ENCODE assay signal across 1 cellular context in the genomic region with DNA sequence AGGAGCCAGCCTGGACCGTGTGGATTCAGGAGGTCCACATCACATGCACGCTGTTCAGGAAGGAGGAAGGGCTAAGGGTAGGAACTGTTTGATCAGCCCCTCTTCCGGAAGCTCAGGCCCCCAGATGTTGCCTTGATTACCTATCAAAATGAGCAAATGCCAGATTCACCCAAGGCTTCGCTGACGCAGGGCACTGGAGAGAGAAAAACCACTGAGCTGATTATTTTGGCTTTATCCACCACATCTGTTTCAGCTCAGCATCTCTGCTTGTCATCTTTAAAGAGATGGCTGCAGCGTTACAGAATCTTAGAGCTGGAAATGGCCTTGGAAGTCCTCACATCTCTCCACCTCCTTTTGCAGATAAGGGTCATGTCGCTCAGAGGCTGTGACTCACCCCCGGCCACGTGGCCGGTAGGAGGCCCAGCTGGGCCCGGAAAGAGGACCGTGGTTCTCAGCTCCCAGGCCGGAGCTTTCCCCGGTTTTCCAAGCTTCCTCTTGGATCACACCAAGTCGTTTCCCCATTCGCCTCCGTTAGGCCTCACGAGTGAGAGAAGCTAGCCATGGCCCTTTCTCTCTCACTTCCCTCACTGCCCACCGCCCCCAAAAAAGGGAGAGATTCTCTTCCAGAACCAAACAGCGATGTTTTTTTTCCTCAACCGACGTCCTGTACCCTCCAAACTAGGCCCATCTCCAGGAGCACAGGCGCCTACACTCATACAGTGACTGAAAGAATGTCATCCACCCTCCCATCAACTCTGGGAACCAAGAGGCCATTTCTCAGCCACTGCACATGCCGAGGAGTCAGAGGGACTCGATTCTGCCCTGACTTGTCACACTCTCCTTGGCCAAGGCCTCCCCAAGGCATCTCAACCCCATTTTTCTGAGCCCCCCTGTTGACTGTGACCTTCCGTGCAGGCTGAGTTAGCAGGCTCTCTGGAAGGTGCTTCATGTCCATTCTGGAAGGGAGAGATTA.
TF ChIP-seq lines count a peak whose summit lies in the region.

No MANE protein-coding gene starts in this region.

TF ChIP-seq in K562, 482 proteins besides CTCF, POLR2A, EP300 and RAD21 (continued from another document and continues in another):
- TF ChIP-seq, protein P1, sequence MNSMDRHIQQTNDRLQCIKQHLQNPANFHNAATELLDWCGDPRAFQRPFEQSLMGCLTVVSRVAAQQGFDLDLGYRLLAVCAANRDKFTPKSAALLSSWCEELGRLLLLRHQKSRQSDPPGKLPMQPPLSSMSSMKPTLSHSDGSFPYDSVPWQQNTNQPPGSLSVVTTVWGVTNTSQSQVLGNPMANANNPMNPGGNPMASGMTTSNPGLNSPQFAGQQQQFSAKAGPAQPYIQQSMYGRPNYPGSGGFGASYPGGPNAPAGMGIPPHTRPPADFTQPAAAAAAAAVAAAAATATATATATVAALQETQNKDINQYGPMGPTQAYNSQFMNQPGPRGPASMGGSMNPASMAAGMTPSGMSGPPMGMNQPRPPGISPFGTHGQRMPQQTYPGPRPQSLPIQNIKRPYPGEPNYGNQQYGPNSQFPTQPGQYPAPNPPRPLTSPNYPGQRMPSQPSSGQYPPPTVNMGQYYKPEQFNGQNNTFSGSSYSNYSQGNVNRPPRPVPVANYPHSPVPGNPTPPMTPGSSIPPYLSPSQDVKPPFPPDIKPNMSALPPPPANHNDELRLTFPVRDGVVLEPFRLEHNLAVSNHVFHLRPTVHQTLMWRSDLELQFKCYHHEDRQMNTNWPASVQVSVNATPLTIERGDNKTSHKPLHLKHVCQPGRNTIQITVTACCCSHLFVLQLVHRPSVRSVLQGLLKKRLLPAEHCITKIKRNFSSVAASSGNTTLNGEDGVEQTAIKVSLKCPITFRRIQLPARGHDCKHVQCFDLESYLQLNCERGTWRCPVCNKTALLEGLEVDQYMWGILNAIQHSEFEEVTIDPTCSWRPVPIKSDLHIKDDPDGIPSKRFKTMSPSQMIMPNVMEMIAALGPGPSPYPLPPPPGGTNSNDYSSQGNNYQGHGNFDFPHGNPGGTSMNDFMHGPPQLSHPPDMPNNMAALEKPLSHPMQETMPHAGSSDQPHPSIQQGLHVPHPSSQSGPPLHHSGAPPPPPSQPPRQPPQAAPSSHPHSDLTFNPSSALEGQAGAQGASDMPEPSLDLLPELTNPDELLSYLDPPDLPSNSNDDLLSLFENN (IDR thresholded peaks at IDR 0.05; ENCODE audit: low read depth in 2 of 2, low read length in 2 of 2): no peak
- TF ChIP-seq, protein P2, sequence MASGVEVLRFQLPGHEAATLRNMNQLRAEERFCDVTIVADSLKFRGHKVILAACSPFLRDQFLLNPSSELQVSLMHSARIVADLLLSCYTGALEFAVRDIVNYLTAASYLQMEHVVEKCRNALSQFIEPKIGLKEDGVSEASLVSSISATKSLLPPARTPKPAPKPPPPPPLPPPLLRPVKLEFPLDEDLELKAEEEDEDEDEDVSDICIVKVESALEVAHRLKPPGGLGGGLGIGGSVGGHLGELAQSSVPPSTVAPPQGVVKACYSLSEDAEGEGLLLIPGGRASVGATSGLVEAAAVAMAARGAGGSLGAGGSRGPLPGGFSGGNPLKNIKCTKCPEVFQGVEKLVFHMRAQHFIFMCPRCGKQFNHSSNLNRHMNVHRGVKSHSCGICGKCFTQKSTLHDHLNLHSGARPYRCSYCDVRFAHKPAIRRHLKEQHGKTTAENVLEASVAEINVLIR (CRISPR knock-in tag; IDR thresholded peaks at IDR 0.05): no peak
- no peak for TF ChIP-seq MYNN (IDR thresholded peaks at IDR 0.05)
- TF ChIP-seq MYNN (CRISPR knock-in tag; IDR thresholded peaks at IDR 0.05): no peak
- TF ChIP-seq NFATC3 (IDR thresholded peaks at IDR 0.05): no peak
- peak in 1 of 2 experiments; percentile 48; a peak in 1 of 3 replicates for TF ChIP-seq CBX3 (IDR thresholded peaks at IDR 0.05; ENCODE audit: borderline replicate concordance in 1 of 2, low read length in 2 of 2)
- no peak for TF ChIP-seq C11orf30 (IDR thresholded peaks at IDR 0.05; ENCODE audit: low read depth)
- TF ChIP-seq ZNF699 (CRISPR knock-in tag; IDR thresholded peaks at IDR 0.05; ENCODE audit: insufficient replicate concordance): no peak
- TF ChIP-seq ZNF384 (IDR thresholded peaks at IDR 0.05; ENCODE audit: low read depth, low read length): no peak
- no peak for TF ChIP-seq TCF7 (IDR thresholded peaks at IDR 0.05; ENCODE audit: borderline replicate concordance)
- no peak for TF ChIP-seq CBX1 (IDR thresholded peaks at IDR 0.05; ENCODE audit: low read depth)
- TF ChIP-seq ZNF717 (CRISPR knock-in tag; IDR thresholded peaks at IDR 0.05): no peak
- TF ChIP-seq ZNF507 (tag; conservative IDR thresholded peaks at IDR 0.05): no peak
- TF ChIP-seq, protein P3, sequence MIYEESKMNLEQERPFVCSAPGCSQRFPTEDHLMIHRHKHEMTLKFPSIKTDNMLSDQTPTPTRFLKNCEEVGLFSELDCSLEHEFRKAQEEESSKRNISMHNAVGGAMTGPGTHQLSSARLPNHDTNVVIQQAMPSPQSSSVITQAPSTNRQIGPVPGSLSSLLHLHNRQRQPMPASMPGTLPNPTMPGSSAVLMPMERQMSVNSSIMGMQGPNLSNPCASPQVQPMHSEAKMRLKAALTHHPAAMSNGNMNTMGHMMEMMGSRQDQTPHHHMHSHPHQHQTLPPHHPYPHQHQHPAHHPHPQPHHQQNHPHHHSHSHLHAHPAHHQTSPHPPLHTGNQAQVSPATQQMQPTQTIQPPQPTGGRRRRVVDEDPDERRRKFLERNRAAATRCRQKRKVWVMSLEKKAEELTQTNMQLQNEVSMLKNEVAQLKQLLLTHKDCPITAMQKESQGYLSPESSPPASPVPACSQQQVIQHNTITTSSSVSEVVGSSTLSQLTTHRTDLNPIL (CRISPR knock-in tag; IDR thresholded peaks at IDR 0.05): no peak
- no peak for TF ChIP-seq ZNF354B (CRISPR knock-in tag; IDR thresholded peaks at IDR 0.05)
- no peak for TF ChIP-seq TRIM28 (IDR thresholded peaks at IDR 0.05)
- TF ChIP-seq, protein P4, sequence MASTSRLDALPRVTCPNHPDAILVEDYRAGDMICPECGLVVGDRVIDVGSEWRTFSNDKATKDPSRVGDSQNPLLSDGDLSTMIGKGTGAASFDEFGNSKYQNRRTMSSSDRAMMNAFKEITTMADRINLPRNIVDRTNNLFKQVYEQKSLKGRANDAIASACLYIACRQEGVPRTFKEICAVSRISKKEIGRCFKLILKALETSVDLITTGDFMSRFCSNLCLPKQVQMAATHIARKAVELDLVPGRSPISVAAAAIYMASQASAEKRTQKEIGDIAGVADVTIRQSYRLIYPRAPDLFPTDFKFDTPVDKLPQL (IDR thresholded peaks at IDR 0.05; ENCODE audit: extremely low read depth, insufficient read length): no peak
- no peak for TF ChIP-seq CHCHD3 (CRISPR knock-in tag; IDR thresholded peaks at IDR 0.05)
- TF ChIP-seq ZNF324 (CRISPR knock-in tag; IDR thresholded peaks at IDR 0.05): no peak
- TF ChIP-seq ESRRB (CRISPR knock-in tag; IDR thresholded peaks at IDR 0.05; ENCODE audit: borderline replicate concordance): no peak
- TF ChIP-seq, protein P5, sequence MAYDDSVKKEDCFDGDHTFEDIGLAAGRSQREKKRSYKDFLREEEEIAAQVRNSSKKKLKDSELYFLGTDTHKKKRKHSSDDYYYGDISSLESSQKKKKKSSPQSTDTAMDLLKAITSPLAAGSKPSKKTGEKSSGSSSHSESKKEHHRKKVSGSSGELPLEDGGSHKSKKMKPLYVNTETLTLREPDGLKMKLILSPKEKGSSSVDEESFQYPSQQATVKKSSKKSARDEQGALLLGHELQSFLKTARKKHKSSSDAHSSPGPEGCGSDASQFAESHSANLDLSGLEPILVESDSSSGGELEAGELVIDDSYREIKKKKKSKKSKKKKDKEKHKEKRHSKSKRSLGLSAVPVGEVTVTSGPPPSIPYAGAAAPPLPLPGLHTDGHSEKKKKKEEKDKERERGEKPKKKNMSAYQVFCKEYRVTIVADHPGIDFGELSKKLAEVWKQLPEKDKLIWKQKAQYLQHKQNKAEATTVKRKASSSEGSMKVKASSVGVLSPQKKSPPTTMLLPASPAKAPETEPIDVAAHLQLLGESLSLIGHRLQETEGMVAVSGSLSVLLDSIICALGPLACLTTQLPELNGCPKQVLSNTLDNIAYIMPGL (CRISPR knock-in tag; IDR thresholded peaks at IDR 0.05): no peak
- no peak for TF ChIP-seq RFX1 (IDR thresholded peaks at IDR 0.05)
- TF ChIP-seq FOXM1 (IDR thresholded peaks at IDR 0.05; ENCODE audit: low read depth): no peak
- TF ChIP-seq FOXM1 (CRISPR knock-in tag; IDR thresholded peaks at IDR 0.05; ENCODE audit: low read depth): no peak
- no peak for TF ChIP-seq ZNF584 (CRISPR knock-in tag; IDR thresholded peaks at IDR 0.05; ENCODE audit: low read depth)
- TF ChIP-seq MAZ (CRISPR knock-in tag; conservative IDR thresholded peaks at IDR 0.05 in 1 of 2, IDR thresholded peaks at IDR 0.05 in 1 of 2): 0 out of 4 replicates have a peak, but pooled peaks of 1 of the 2 experiments have one; percentile 34
- TF ChIP-seq SP1 (CRISPR knock-in tag; IDR thresholded peaks at IDR 0.05): no peak
- no peak for TF ChIP-seq SRF (CRISPR knock-in tag; IDR thresholded peaks at IDR 0.05)
- TF ChIP-seq ZNF77 (CRISPR knock-in tag; IDR thresholded peaks at IDR 0.05): no peak
- TF ChIP-seq WHSC1 (IDR thresholded peaks at IDR 0.05; ENCODE audit: low read length): no peak
- TF ChIP-seq TARDBP (IDR thresholded peaks at IDR 0.05): no peak
- no peak for TF ChIP-seq TEAD2 (tag; IDR thresholded peaks at IDR 0.05)
- TF ChIP-seq NFRKB (IDR thresholded peaks at IDR 0.05; ENCODE audit: low read depth): peak; percentile 72; the same call in 1 of the 2 replicates
- TF ChIP-seq, protein P6, sequence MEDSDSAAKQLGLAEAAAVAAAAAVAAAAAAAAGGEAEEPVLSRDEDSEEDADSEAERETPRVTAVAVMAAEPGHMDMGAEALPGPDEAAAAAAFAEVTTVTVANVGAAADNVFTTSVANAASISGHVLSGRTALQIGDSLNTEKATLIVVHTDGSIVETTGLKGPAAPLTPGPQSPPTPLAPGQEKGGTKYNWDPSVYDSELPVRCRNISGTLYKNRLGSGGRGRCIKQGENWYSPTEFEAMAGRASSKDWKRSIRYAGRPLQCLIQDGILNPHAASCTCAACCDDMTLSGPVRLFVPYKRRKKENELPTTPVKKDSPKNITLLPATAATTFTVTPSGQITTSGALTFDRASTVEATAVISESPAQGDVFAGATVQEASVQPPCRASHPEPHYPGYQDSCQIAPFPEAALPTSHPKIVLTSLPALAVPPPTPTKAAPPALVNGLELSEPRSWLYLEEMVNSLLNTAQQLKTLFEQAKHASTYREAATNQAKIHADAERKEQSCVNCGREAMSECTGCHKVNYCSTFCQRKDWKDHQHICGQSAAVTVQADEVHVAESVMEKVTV (CRISPR knock-in tag; IDR thresholded peaks at IDR 0.05): no peak
- no peak for TF ChIP-seq ETS2 (tag; IDR thresholded peaks at IDR 0.05; ENCODE audit: borderline replicate concordance, poor library complexity, severe bottlenecking)
- no peak for TF ChIP-seq ZNF212 (CRISPR knock-in tag; IDR thresholded peaks at IDR 0.05)
- TF ChIP-seq MECOM (CRISPR knock-in tag; IDR thresholded peaks at IDR 0.05): no peak
- TF ChIP-seq ELF4 (CRISPR knock-in tag; IDR thresholded peaks at IDR 0.05): no peak
- no peak for TF ChIP-seq SMARCA5 (IDR thresholded peaks at IDR 0.05)
- TF ChIP-seq, protein P7, sequence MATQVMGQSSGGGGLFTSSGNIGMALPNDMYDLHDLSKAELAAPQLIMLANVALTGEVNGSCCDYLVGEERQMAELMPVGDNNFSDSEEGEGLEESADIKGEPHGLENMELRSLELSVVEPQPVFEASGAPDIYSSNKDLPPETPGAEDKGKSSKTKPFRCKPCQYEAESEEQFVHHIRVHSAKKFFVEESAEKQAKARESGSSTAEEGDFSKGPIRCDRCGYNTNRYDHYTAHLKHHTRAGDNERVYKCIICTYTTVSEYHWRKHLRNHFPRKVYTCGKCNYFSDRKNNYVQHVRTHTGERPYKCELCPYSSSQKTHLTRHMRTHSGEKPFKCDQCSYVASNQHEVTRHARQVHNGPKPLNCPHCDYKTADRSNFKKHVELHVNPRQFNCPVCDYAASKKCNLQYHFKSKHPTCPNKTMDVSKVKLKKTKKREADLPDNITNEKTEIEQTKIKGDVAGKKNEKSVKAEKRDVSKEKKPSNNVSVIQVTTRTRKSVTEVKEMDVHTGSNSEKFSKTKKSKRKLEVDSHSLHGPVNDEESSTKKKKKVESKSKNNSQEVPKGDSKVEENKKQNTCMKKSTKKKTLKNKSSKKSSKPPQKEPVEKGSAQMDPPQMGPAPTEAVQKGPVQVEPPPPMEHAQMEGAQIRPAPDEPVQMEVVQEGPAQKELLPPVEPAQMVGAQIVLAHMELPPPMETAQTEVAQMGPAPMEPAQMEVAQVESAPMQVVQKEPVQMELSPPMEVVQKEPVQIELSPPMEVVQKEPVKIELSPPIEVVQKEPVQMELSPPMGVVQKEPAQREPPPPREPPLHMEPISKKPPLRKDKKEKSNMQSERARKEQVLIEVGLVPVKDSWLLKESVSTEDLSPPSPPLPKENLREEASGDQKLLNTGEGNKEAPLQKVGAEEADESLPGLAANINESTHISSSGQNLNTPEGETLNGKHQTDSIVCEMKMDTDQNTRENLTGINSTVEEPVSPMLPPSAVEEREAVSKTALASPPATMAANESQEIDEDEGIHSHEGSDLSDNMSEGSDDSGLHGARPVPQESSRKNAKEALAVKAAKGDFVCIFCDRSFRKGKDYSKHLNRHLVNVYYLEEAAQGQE (CRISPR knock-in tag; IDR thresholded peaks at IDR 0.05; ENCODE audit: low read depth): no peak
- TF ChIP-seq, protein P8, sequence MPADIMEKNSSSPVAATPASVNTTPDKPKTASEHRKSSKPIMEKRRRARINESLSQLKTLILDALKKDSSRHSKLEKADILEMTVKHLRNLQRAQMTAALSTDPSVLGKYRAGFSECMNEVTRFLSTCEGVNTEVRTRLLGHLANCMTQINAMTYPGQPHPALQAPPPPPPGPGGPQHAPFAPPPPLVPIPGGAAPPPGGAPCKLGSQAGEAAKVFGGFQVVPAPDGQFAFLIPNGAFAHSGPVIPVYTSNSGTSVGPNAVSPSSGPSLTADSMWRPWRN (IDR thresholded peaks at IDR 0.05; ENCODE audit: low read depth): peak; percentile 81
- TF ChIP-seq ZSCAN32 (CRISPR knock-in tag; IDR thresholded peaks at IDR 0.05): no peak
- TF ChIP-seq ZNF121 (CRISPR knock-in tag; conservative IDR thresholded peaks at IDR 0.05): no peak
- TF ChIP-seq ZNF143 (CRISPR knock-in tag; IDR thresholded peaks at IDR 0.05): no peak
- TF ChIP-seq CC2D1A (IDR thresholded peaks at IDR 0.05): no peak
- no peak for TF ChIP-seq ZBED1 (IDR thresholded peaks at IDR 0.05)
- TF ChIP-seq NFIX (CRISPR knock-in tag; IDR thresholded peaks at IDR 0.05; ENCODE audit: low read depth): no peak
- TF ChIP-seq, protein P9, sequence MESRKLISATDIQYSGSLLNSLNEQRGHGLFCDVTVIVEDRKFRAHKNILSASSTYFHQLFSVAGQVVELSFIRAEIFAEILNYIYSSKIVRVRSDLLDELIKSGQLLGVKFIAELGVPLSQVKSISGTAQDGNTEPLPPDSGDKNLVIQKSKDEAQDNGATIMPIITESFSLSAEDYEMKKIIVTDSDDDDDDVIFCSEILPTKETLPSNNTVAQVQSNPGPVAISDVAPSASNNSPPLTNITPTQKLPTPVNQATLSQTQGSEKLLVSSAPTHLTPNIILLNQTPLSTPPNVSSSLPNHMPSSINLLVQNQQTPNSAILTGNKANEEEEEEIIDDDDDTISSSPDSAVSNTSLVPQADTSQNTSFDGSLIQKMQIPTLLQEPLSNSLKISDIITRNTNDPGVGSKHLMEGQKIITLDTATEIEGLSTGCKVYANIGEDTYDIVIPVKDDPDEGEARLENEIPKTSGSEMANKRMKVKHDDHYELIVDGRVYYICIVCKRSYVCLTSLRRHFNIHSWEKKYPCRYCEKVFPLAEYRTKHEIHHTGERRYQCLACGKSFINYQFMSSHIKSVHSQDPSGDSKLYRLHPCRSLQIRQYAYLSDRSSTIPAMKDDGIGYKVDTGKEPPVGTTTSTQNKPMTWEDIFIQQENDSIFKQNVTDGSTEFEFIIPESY (CRISPR knock-in tag; IDR thresholded peaks at IDR 0.05): no peak
- no peak for TF ChIP-seq SRSF9 (IDR thresholded peaks at IDR 0.05; ENCODE audit: borderline replicate concordance, low read depth, low read length)
